ENCODE assay signal across 1 cellular context in genomic region chr7:22647451-22648257, GRCh38.
TF ChIP-seq lines count a peak whose summit lies in the region.

No MANE protein-coding gene starts in this region.

TF ChIP-seq in K562, 482 proteins besides CTCF, POLR2A, EP300 and RAD21 (continued from another document and continues in another):
- TF ChIP-seq ZBTB5 (IDR thresholded peaks at IDR 0.05), result no peak
- TF ChIP-seq MITF (IDR thresholded peaks at IDR 0.05), result no peak
- no peak for TF ChIP-seq KAT8 (IDR thresholded peaks at IDR 0.05; ENCODE audit: low read depth)
- TF ChIP-seq TCFL5 (CRISPR knock-in tag; conservative IDR thresholded peaks at IDR 0.05), result no peak
- TF ChIP-seq RAD51 (IDR thresholded peaks at IDR 0.05; ENCODE audit: borderline replicate concordance, low read depth), result no peak
- no peak for TF ChIP-seq PHF8 (IDR thresholded peaks at IDR 0.05; ENCODE audit: borderline replicate concordance, low read length)
- TF ChIP-seq CCAR2 (IDR thresholded peaks at IDR 0.05; ENCODE audit: low read depth, low read length), result no peak
- no peak for TF ChIP-seq ZNF717 (CRISPR knock-in tag; IDR thresholded peaks at IDR 0.05)
- TF ChIP-seq NBN (IDR thresholded peaks at IDR 0.05; ENCODE audit: low read depth), result no peak
- no peak for TF ChIP-seq COPS2 (conservative IDR thresholded peaks at IDR 0.05)
- TF ChIP-seq SLC30A9 (CRISPR knock-in tag; IDR thresholded peaks at IDR 0.05), result no peak
- no peak for TF ChIP-seq MTF1 (CRISPR knock-in tag; IDR thresholded peaks at IDR 0.05; ENCODE audit: borderline replicate concordance)
- TF ChIP-seq E2F3 (CRISPR knock-in tag; IDR thresholded peaks at IDR 0.05), result no peak
- no peak for TF ChIP-seq ZNF124 (CRISPR knock-in tag; IDR thresholded peaks at IDR 0.05)
- TF ChIP-seq ZNF766 (CRISPR knock-in tag; conservative IDR thresholded peaks at IDR 0.05), result no peak
- TF ChIP-seq BCL6 (CRISPR knock-in tag; IDR thresholded peaks at IDR 0.05), result peak; percentile 45; the same call in 1 of the 2 replicates
- TF ChIP-seq ZNF224 (CRISPR knock-in tag; IDR thresholded peaks at IDR 0.05), result no peak
- TF ChIP-seq SMARCA4 (IDR thresholded peaks at IDR 0.05), result peak; percentile 86
- TF ChIP-seq FOXA3 (CRISPR knock-in tag; conservative IDR thresholded peaks at IDR 0.05 in 1 of 2, IDR thresholded peaks at IDR 0.05 in 1 of 2), result peak in 1 of 2 experiments; percentile 52; a peak in 1 of 4 replicates
- TF ChIP-seq HCFC1 (IDR thresholded peaks at IDR 0.05; ENCODE audit: low read depth, low read length), result no peak
- TF ChIP-seq CBX1 (IDR thresholded peaks at IDR 0.05; ENCODE audit: low read depth), result no peak
- no peak for TF ChIP-seq ZNF324 (CRISPR knock-in tag; IDR thresholded peaks at IDR 0.05)
- no peak for TF ChIP-seq RERE (CRISPR knock-in tag; IDR thresholded peaks at IDR 0.05; ENCODE audit: borderline replicate concordance)
- TF ChIP-seq ZNF165 (CRISPR knock-in tag; IDR thresholded peaks at IDR 0.05; ENCODE audit: borderline replicate concordance), result no peak
- TF ChIP-seq FOS (IDR thresholded peaks at IDR 0.05; ENCODE audit: extremely low read depth, insufficient read length), result peak; percentile 20
- no peak for TF ChIP-seq YY1 (IDR thresholded peaks at IDR 0.05; ENCODE audit: borderline replicate concordance in 1 of 3, control insufficient read depth in 1 of 3, extremely low read depth in 1 of 3, insufficient read depth in 3 of 3, insufficient read length in 1 of 3, insufficient replicate concordance in 2 of 3, low read depth in 1 of 3, low read length in 2 of 3)
- TF ChIP-seq PYGO2 (tag; IDR thresholded peaks at IDR 0.05), result no peak
- TF ChIP-seq ZNF444 (CRISPR knock-in tag; IDR thresholded peaks at IDR 0.05), result no peak
- no peak for TF ChIP-seq ZNF764 (CRISPR knock-in tag; IDR thresholded peaks at IDR 0.05; ENCODE audit: low read depth)
- TF ChIP-seq SP2 (IDR thresholded peaks at IDR 0.05; ENCODE audit: extremely low read depth, low read depth, low read length, poor library complexity, severe bottlenecking), result no peak
- no peak for TF ChIP-seq ZBTB26 (CRISPR knock-in tag; IDR thresholded peaks at IDR 0.05)
- no peak for TF ChIP-seq CGGBP1 (CRISPR knock-in tag; IDR thresholded peaks at IDR 0.05)
- no peak for TF ChIP-seq KLF1 (tag; IDR thresholded peaks at IDR 0.05)
- no peak for TF ChIP-seq FOXA1 (IDR thresholded peaks at IDR 0.05; ENCODE audit: borderline replicate concordance)
- no peak for TF ChIP-seq HEY1 (CRISPR knock-in tag; IDR thresholded peaks at IDR 0.05; ENCODE audit: borderline replicate concordance)
- TF ChIP-seq FOXK1 (CRISPR knock-in tag; IDR thresholded peaks at IDR 0.05; ENCODE audit: borderline replicate concordance), result no peak
- TF ChIP-seq RREB1 (CRISPR knock-in tag; IDR thresholded peaks at IDR 0.05), result no peak
- no peak for TF ChIP-seq ZC3H4 (CRISPR knock-in tag; IDR thresholded peaks at IDR 0.05; ENCODE audit: borderline replicate concordance)
- no peak for TF ChIP-seq ZNF140 (CRISPR knock-in tag; IDR thresholded peaks at IDR 0.05)
- no peak for TF ChIP-seq HSF4 (CRISPR knock-in tag; IDR thresholded peaks at IDR 0.05; ENCODE audit: borderline replicate concordance)
- no peak for TF ChIP-seq ZNF347 (CRISPR knock-in tag; IDR thresholded peaks at IDR 0.05; ENCODE audit: low read depth)
- TF ChIP-seq PTRF (tag; IDR thresholded peaks at IDR 0.05), result no peak
- TF ChIP-seq U2AF2 (optimal IDR thresholded peaks at IDR 0.05; ENCODE audit: low read depth, low read length), result no peak
- TF ChIP-seq TFAP4 (CRISPR knock-in tag; IDR thresholded peaks at IDR 0.05; ENCODE audit: borderline replicate concordance), result no peak
- TF ChIP-seq ZKSCAN1 (IDR thresholded peaks at IDR 0.05; ENCODE audit: low read depth, low read length), result no peak
- TF ChIP-seq PHF20 (IDR thresholded peaks at IDR 0.05; ENCODE audit: partially characterized antibody), result no peak
- TF ChIP-seq NFXL1 (CRISPR knock-in tag; IDR thresholded peaks at IDR 0.05), result no peak
- TF ChIP-seq PTTG1 (tag; IDR thresholded peaks at IDR 0.05; ENCODE audit: low read depth), result no peak
- peak; percentile 91 for TF ChIP-seq LCOR (CRISPR knock-in tag; IDR thresholded peaks at IDR 0.05)
- no peak for TF ChIP-seq MCM3 (IDR thresholded peaks at IDR 0.05)
- peak; percentile 78 for TF ChIP-seq TAL1 (IDR thresholded peaks at IDR 0.05)
- TF ChIP-seq FOXK2 (conservative IDR thresholded peaks at IDR 0.05 in 1 of 2, IDR thresholded peaks at IDR 0.05 in 1 of 2; ENCODE audit: low read depth in 2 of 2), result no peak
- no peak for TF ChIP-seq RBFOX2 (IDR thresholded peaks at IDR 0.05; ENCODE audit: low read depth, low read length)
- TF ChIP-seq PRMT5 (CRISPR knock-in tag; IDR thresholded peaks at IDR 0.05), result no peak
- TF ChIP-seq ZNF511 (CRISPR knock-in tag; IDR thresholded peaks at IDR 0.05), result no peak
